20 cellular contexts compared by ENCODE assay signal in genomic region chr2:9971105-9971818, GRCh38. TPM values are rescaled to one million over a fixed set of nuclear protein-coding genes. Genes with fewer than 3 reads are reported as not detected.
A peak's percentile ranks its signal among the peaks of the same experiment; 100 is the strongest.
DNase-seq lines count a peak whose midpoint lies in the region; ATAC-seq and TF ChIP-seq lines count a peak whose summit lies in the region.
"Had no signal": no experiment of that assay in that cellular context is flagged by ENCODE, and none has a peak within 500 bp of the region (broad histone marks: within the 10 kb centered on the region; RNA-seq: fewer than 3 reads in every experiment).

No MANE protein-coding gene starts in this region.

- no peak overlapping the region for H3K14ac ChIP-seq in IMR-90 (replicated peaks; ENCODE audit: low read depth, low read length)

- peak overlapping the region; percentile 24; the same call in 1 of the 2 replicates for H4K91ac ChIP-seq in IMR-90 (ENCODE audit: insufficient read depth, low read depth, low read length)

- TF ChIP-seq CTCF in IMR-90 (conservative IDR thresholded peaks at IDR 0.05; ENCODE audit: low read depth, low read length) = no peak
- no peak for TF ChIP-seq CTCF in epithelial cell of esophagus (IDR thresholded peaks at IDR 0.05; ENCODE audit: insufficient read depth, low read depth, low read length, missing control alignments)
- TF ChIP-seq CTCF in vagina (IDR thresholded peaks at IDR 0.05) = no peak
- TF ChIP-seq CTCF in GM23338 (conservative IDR thresholded peaks at IDR 0.05; ENCODE audit: low read depth in 2 of 2) = no peak

- peak overlapping the region; percentile 65 for H2BK5ac ChIP-seq in IMR-90 (ENCODE audit: low read depth, low read length, poor library complexity, severe bottlenecking)

- H3K9ac ChIP-seq in IMR-90 (ENCODE audit: low read depth, low read length) = no peak overlapping the region
- H3K9ac ChIP-seq: BLaER1 had no signal

- no peaks in the 10 kb centered on the region for H3K79me1 ChIP-seq in IMR-90 (ENCODE audit: low read depth in 1 of 2, low read length in 2 of 2)

- peaks cover 5% of the 10 kb centered on the region; the same call in 2 of the 3 replicates for H3K4me1 Mint-ChIP-seq in GM23338

- 0 out of 2 replicates have a peak, but pooled peaks have one; percentile 7 for ATAC-seq in IMR-90 (ENCODE audit: low read depth)
- ATAC-seq in GM23338 = no peak
- ATAC-seq: gastrocnemius medialis, T-cell had no signal

- no peak overlapping the region for H3K27ac Mint-ChIP-seq in GM23338
- H3K27ac Mint-ChIP-seq: activated CD4-positive, alpha-beta T cell treated with anti-CD3 and anti-CD28 coated beads, Interleukin-2, amount 10 ng/mL, durations not matched to agents 24 days and 14 days; T-cell had no signal

- H3K9me3 ChIP-seq in IMR-90 (ENCODE audit: control insufficient read depth, insufficient read depth, low read length) (no peaks in the 10 kb centered on the region), vagina (no peaks in the 10 kb centered on the region)
- H3K9me3 ChIP-seq: BLaER1, gastrocnemius medialis had no signal

- H3K4me3 ChIP-seq in IMR-90 (ENCODE audit: insufficient read depth, low read depth, low read length) = no peak overlapping the region
- H3K4me3 ChIP-seq in epithelial cell of esophagus (ENCODE audit: low read length) = no peak overlapping the region
- H3K4me3 ChIP-seq in vagina = no peak overlapping the region
- no peak overlapping the region for H3K4me3 ChIP-seq in GM23338
- H3K4me3 ChIP-seq: BLaER1, gastrocnemius medialis had no signal

- POLR2A ChIA-PET in IMR-90 (lab: Charles Lee; ENCODE audit: unreplicated experiment) = no interaction called here

- DNase-seq in IMR-90 (peak; percentile 58), epithelial cell of esophagus (ENCODE audit: low read depth) (peak; percentile 92), iris pigment epithelial cell (ENCODE audit: low read depth) (peak; percentile 70), vagina (ENCODE audit: extremely low spot score in 2 of 2) (no peak), NCI-H226 (no peak), GM23338 (ENCODE audit: low spot score) (no peak)
- no peak for DNase-seq in activated CD8-positive, alpha-beta memory T cell treated with anti-CD3 and anti-CD28 coated beads, Interleukin-2, amount 50 U/mL, for 4 hours
- DNase-seq: activated CD4-positive, alpha-beta T cell treated with anti-CD3 and anti-CD28 coated beads, Interleukin-2, amount 10 ng/mL, durations not matched to agents 24 days and 14 days; activated gamma-delta T cell treated with Interleukin-2 at 50 U/mL for 16 hours; effector memory CD4-positive, alpha-beta T cell; gastrocnemius medialis; GOT3; Karpas-422; mesendoderm; NCI-H1048; NCI-H2081 treated with DMSO at 0.1 percent for 48 hours; SHP77; stimulated activated CD8-positive, alpha-beta memory T cell treated with anti-CD3 and anti-CD28 coated beads, Interleukin-4, amount 100 ng/mL, for 48 hours; T-cell had no signal

- peak overlapping the region; percentile 11; the same call in 1 of the 2 replicates for H4K5ac ChIP-seq in IMR-90 (ENCODE audit: low read depth, low read length)

- no peaks in the 10 kb centered on the region for H3K79me2 ChIP-seq in GM23338 (replicated peaks; ENCODE audit: insufficient read depth)

- H3K36me3 ChIP-seq in IMR-90 (ENCODE audit: control insufficient read depth, insufficient read depth, low read length) (no peaks in the 10 kb centered on the region), vagina (no peaks in the 10 kb centered on the region), GM23338 (ENCODE audit: insufficient read depth) (no peaks in the 10 kb centered on the region)
- H3K36me3 ChIP-seq: BLaER1, gastrocnemius medialis had no signal

- H2BK120ac ChIP-seq in IMR-90 (ENCODE audit: low read depth, low read length) = peak overlapping the region; percentile 78; the same call in 1 of the 2 replicates

- peak overlapping the region; percentile 45; the same call in 1 of the 2 replicates for H2BK20ac ChIP-seq in IMR-90 (ENCODE audit: low read depth, low read length)

- H3K4me2 ChIP-seq in IMR-90 (ENCODE audit: low read depth, low read length) = peak overlapping the region; percentile 57; the same call in 1 of the 2 replicates
- H3K4me2 ChIP-seq in GM23338 = no peak overlapping the region
- H3K4me2 ChIP-seq: BLaER1 had no signal

- no peaks in the 10 kb centered on the region for H3F3A ChIP-seq in GM23338 (replicated peaks; ENCODE audit: low read depth)

- H3K27me3 ChIP-seq in IMR-90 (ENCODE audit: control insufficient read depth, insufficient read depth, low read length) (no peaks in the 10 kb centered on the region), vagina (no peaks in the 10 kb centered on the region), GM23338 (ENCODE audit: insufficient read depth) (no peaks in the 10 kb centered on the region)
- H3K27me3 ChIP-seq: BLaER1, gastrocnemius medialis had no signal

- peak overlapping the region; percentile 19; the same call in 1 of the 2 replicates for H3K56ac ChIP-seq in IMR-90 (ENCODE audit: extremely low read depth, insufficient read depth, low read length)

- H3K4me1 ChIP-seq in IMR-90 (ENCODE audit: control insufficient read depth, insufficient read depth, low read length) (peaks cover 34% of the 10 kb centered on the region), vagina (peaks cover 34% of the 10 kb centered on the region), GM23338 (ENCODE audit: insufficient read depth) (no peaks in the 10 kb centered on the region)

- H2BK15ac ChIP-seq in IMR-90 (ENCODE audit: low read depth, low read length) = peak overlapping the region; percentile 89; the same call in 1 of the 3 replicates

- peak overlapping the region in 1 of 2 experiments; percentile 10; a peak in 2 of 4 replicates for H4K8ac ChIP-seq in IMR-90 (ENCODE audit: low read depth in 2 of 2, low read length in 2 of 2)

- no peaks in the 10 kb centered on the region for H4K20me1 ChIP-seq in IMR-90 (ENCODE audit: insufficient read depth, low read length)
- no peaks in the 10 kb centered on the region for H4K20me1 ChIP-seq in GM23338 (replicated peaks; ENCODE audit: insufficient read depth)
- H4K20me1 ChIP-seq: BLaER1 had no signal

- peak overlapping the region; percentile 7; the same call in 1 of the 2 replicates for H3K18ac ChIP-seq in IMR-90 (ENCODE audit: low read depth, low read length)

- TF ChIP-seq POLR2A in IMR-90 (IDR thresholded peaks at IDR 0.05; ENCODE audit: low read depth, low read length) (no peak), vagina (IDR thresholded peaks at IDR 0.05) (no peak)

- H3K27me3 Mint-ChIP-seq in GM23338 (ENCODE audit: insufficient read depth, low read depth, poor library complexity) = peaks cover 6% of the 10 kb centered on the region
- H3K27me3 Mint-ChIP-seq: activated CD4-positive, alpha-beta T cell treated with anti-CD3 and anti-CD28 coated beads, Interleukin-2, amount 10 ng/mL, durations not matched to agents 24 days and 14 days had no signal

- H3K9me2 ChIP-seq in GM23338 (ENCODE audit: insufficient read depth) = no peaks in the 10 kb centered on the region

- CTCF ChIA-PET in IMR-90 (lab: Yijun Ruan, JAX) = interaction anchor here (0.6 kb wide), 2 partner anchors 12 to 13 kb away, joined by 3 read pairs; no protein-coding TSS in a partner anchor

- peaks cover 9% of the 10 kb centered on the region for H3K9me1 ChIP-seq in IMR-90 (ENCODE audit: insufficient read depth, low read length)

- 31% methylated on average over 3 of the region's 9 CpGs; no CpG with 5 or more reads in 1 of the 2 experiments for whole genome bisulfite sequencing in IMR-90 (ENCODE audit: extremely low coverage in 2 of 2, insufficient read length in 1 of 2), 2 experiments

- dilution Hi-C loops in IMR-90 (cut with HindIII; ENCODE audit: low sequenced_read_pairs, unreplicated experiment) = no loop called here

- no peak overlapping the region for H3K23ac ChIP-seq in IMR-90 (ENCODE audit: low read depth, low read length)

- intact Hi-C loops in IMR-90 (cut with micrococcal nuclease) = no loop called here
- intact Hi-C loops in vagina (cut with DNase I) = no loop called here

- no peaks in the 10 kb centered on the region for H3K36me3 Mint-ChIP-seq in GM23338 (ENCODE audit: low read depth)

- no peak overlapping the region for H2AK9ac ChIP-seq in IMR-90 (replicated peaks; ENCODE audit: low read depth, low read length, poor library complexity)

- TF ChIP-seq RAD21 in IMR-90 (IDR thresholded peaks at IDR 0.05; ENCODE audit: low read length) = no peak

- 0 out of 2 replicates have a peak overlapping the region, but pooled peaks have one; percentile 16 for H2AK5ac ChIP-seq in IMR-90 (ENCODE audit: low read depth, low read length)

- BruUV-seq in IMR-90 (replicated peaks; lab: Mats Ljungman, UMichigan) = no TSS peak

- peak overlapping the region; percentile 56; the same call in 1 of the 2 replicates for H3K27ac ChIP-seq in IMR-90 (ENCODE audit: insufficient read depth, low read length)
- H3K27ac ChIP-seq in vagina = peak overlapping the region; percentile 17
- H3K27ac ChIP-seq in GM23338 (ENCODE audit: low read depth) = no peak overlapping the region
- H3K27ac ChIP-seq: BLaER1, gastrocnemius medialis had no signal

- no peak overlapping the region for H2AFZ ChIP-seq in IMR-90 (replicated peaks; ENCODE audit: low read length, poor library complexity)
- no peak overlapping the region for H2AFZ ChIP-seq in GM23338

- H3K9me3 Mint-ChIP-seq in GM23338 = no peaks in the 10 kb centered on the region
- H3K9me3 Mint-ChIP-seq: activated CD4-positive, alpha-beta T cell treated with anti-CD3 and anti-CD28 coated beads, Interleukin-2, amount 10 ng/mL, durations not matched to agents 24 days and 14 days; T-cell had no signal

- no peak overlapping the region for H3K4me3 Mint-ChIP-seq in GM23338
- H3K4me3 Mint-ChIP-seq: activated CD4-positive, alpha-beta T cell treated with anti-CD3 and anti-CD28 coated beads, Interleukin-2, amount 10 ng/mL, durations not matched to agents 24 days and 14 days; T-cell had no signal

- no peak overlapping the region; the same call in 1 of the 2 replicates for H3K4ac ChIP-seq in IMR-90 (ENCODE audit: low read depth, low read length)

- in situ Hi-C loops in IMR-90 (cut with MboI; ENCODE audit: low sequenced_read_pairs) = no loop called here

TF ChIP-seq in IMR-90, 13 proteins besides CTCF, POLR2A, EP300 and RAD21 (continues in another document):
- TF ChIP-seq BHLHE40 (IDR thresholded peaks at IDR 0.05; ENCODE audit: low read depth, low read length) = no peak

TF ChIP-seq in GM23338, 12 proteins besides CTCF, POLR2A, EP300 and RAD21 (continues in another document):
- no peak for TF ChIP-seq CREB1 (CRISPR knock-in tag; IDR thresholded peaks at IDR 0.05; ENCODE audit: low read depth)
- TF ChIP-seq NANOG (IDR thresholded peaks at IDR 0.05; ENCODE audit: borderline replicate concordance) = no peak
- TF ChIP-seq EZH2phosphoT487 (IDR thresholded peaks at IDR 0.05; ENCODE audit: unreplicated experiment) = no peak

RNA-seq across cellular contexts. Expression of gene GRHL1, which starts 19.8 kb away (rescaled TPM):
- 0.18 and 0.56 TPM in 2 replicates for total RNA-seq in IMR-90 (2012; rRNA removed)
- polyA plus RNA-seq in IMR-90 (2012; rRNA removed) = 0.21 and 0.26 TPM in 2 replicates
- 0.03 and 0.04 TPM in 2 replicates for polyA plus RNA-seq in IMR-90 (2012; cell fraction: cytosol; rRNA removed)
- 0.29 and 1.5 TPM in 2 replicates for polyA plus RNA-seq in IMR-90 (2012; cell fraction: nucleus; rRNA removed; ENCODE audit: low replicate concordance)
- total RNA-seq in vagina = 126 TPM
- total RNA-seq in GM23338 (2014; rRNA removed; shearing (Covaris generic)) = 2.5 and 4.2 TPM in 2 replicates
- 2.8 and 2.9 TPM in 2 replicates for polyA plus RNA-seq in GM23338 (2016; fragmentation: Nextera tagmentation; extraction: Ambion mirVana)

Comparison
In these comparisons a context has a peak if more than half of its experiments do, and no peak if none do; other contexts are left out.
1. DNase-seq: peak in IMR-90 (single experiment), epithelial cell of esophagus (single experiment) and iris pigment epithelial cell (single experiment); none in vagina (0 of 2), activated CD8-positive, alpha-beta memory T cell treated with anti-CD3 and anti-CD28 coated beads, Interleukin-2, amount 50 U/mL, for 4 hours (single experiment), NCI-H226 (single experiment) and GM23338 (single experiment).
2. RNA of gene GRHL1, which starts 19.8 kb away (total RNA-seq): 126 TPM in vagina (single experiment); 2.5 to 4.2 TPM in GM23338 and 0.18 to 0.56 TPM in IMR-90; every median in the first group is over 10 times any median in the second.